Comparison of ENCODE assay signal across 11 cellular contexts in genomic region chr5:58156977-58157701, GRCh38.
DNase-seq lines count a peak whose midpoint lies in the region; ATAC-seq and TF ChIP-seq lines count a peak whose summit lies in the region.
"Had no signal": no experiment of that assay in that cellular context is flagged by ENCODE, and none has a peak within 500 bp of the region (broad histone marks: within the 10 kb centered on the region; RNA-seq: fewer than 3 reads in every experiment).

No MANE protein-coding gene starts in this region.

- no peak overlapping the region for H2AK5ac ChIP-seq in H9 (ENCODE audit: insufficient read length, low read length)

- H2BK20ac ChIP-seq in H9 (ENCODE audit: low read depth, low read length, poor library complexity, severe bottlenecking): no peak overlapping the region

- H3K56ac ChIP-seq in H9 (ENCODE audit: insufficient read length, low read depth, low read length): no peak overlapping the region

- no peak overlapping the region for H2AFZ ChIP-seq in H9 (ENCODE audit: low read length)

- H3K4me3 Mint-ChIP-seq in mesothelial cell of epicardium (no peak overlapping the region), H9 (no peak overlapping the region)
- H3K4me3 Mint-ChIP-seq: activated naive CD8-positive, alpha-beta T cell treated with anti-CD3 and anti-CD28 coated beads, Interleukin-2, amount 10 ng/mL, durations not matched to agents 7 days and 5 days had no signal

- DNase-seq in astrocyte of the hippocampus (ENCODE audit: low read depth, low spot score) (peak; percentile 60), mesothelial cell of epicardium (ENCODE audit: low spot score in 2 of 2, unreplicated experiment in 2 of 2) (peak in 1 of 2 experiments; percentile 44), H9 (no peak), prostate gland (ENCODE audit: low spot score) (no peak), globus pallidus (ENCODE audit: low spot score) (no peak)
- DNase-seq: activated naive CD8-positive, alpha-beta T cell treated with anti-CD3 and anti-CD28 coated beads, Interleukin-2, amount 10 ng/mL, durations not matched to agents 7 days and 5 days; DND-41; NCI-H1694 had no signal

- no peak overlapping the region for H3K4me3 ChIP-seq in prostate gland

- H3K27me3 Mint-ChIP-seq in mesothelial cell of epicardium (ENCODE audit: low read depth): no peaks in the 10 kb centered on the region
- H3K27me3 Mint-ChIP-seq in H9 (ENCODE audit: low read depth): no peaks in the 10 kb centered on the region
- H3K27me3 Mint-ChIP-seq: activated naive CD8-positive, alpha-beta T cell treated with anti-CD3 and anti-CD28 coated beads, Interleukin-2, amount 10 ng/mL, durations not matched to agents 7 days and 5 days had no signal

- no peak overlapping the region for H3K14ac ChIP-seq in H9 (ENCODE audit: insufficient read depth, low read length)

- H3T11ph ChIP-seq in H9 (ENCODE audit: low read length): no peak overlapping the region

- TF ChIP-seq POLR2A in prostate gland (IDR thresholded peaks at IDR 0.05): no peak

- no peaks in the 10 kb centered on the region for H4K20me1 ChIP-seq in H9 (ENCODE audit: control insufficient read depth, insufficient read depth, insufficient read length)

- H3K79me2 ChIP-seq in H9 (ENCODE audit: insufficient read depth, low read length): no peaks in the 10 kb centered on the region

- H3K23ac ChIP-seq in H9 (ENCODE audit: insufficient read length, low read depth, low read length): no peak overlapping the region

- H3K23me2 ChIP-seq in H9 (ENCODE audit: insufficient read length, low read depth, low read length, poor library complexity, severe bottlenecking): no peaks in the 10 kb centered on the region

- H3K27ac ChIP-seq in H9 (ENCODE audit: insufficient read length, low read depth, low read length): no peak overlapping the region
- H3K27ac ChIP-seq in prostate gland: no peak overlapping the region

- H2BK15ac ChIP-seq in H9 (ENCODE audit: low read depth, low read length): no peak overlapping the region

- H3K79me1 ChIP-seq in H9 (ENCODE audit: insufficient read depth, low read depth, low read length, poor library complexity, severe bottlenecking): no peaks in the 10 kb centered on the region

- H3K27me3 ChIP-seq in H9 (ENCODE audit: insufficient read depth, low read length): no peaks in the 10 kb centered on the region
- no peaks in the 10 kb centered on the region for H3K27me3 ChIP-seq in prostate gland (replicated peaks; ENCODE audit: insufficient read depth)

- H3K36me3 ChIP-seq in prostate gland: no peaks in the 10 kb centered on the region

- TF ChIP-seq CTCF in mesothelial cell of epicardium (IDR thresholded peaks at IDR 0.05; ENCODE audit: unreplicated experiment) (no peak), H9 (conservative IDR thresholded peaks at IDR 0.05) (no peak), prostate gland (IDR thresholded peaks at IDR 0.05) (no peak)

- no peak overlapping the region for H3K4me2 ChIP-seq in H9 (ENCODE audit: insufficient read depth, insufficient read length, low read length)

- peak; percentile 90 for ATAC-seq in GM18502 (IDR thresholded peaks at IDR 0.05; ENCODE audit: poor library complexity, unreplicated experiment)
- peak; percentile 83 for ATAC-seq in HG02973 (IDR thresholded peaks at IDR 0.05; ENCODE audit: unreplicated experiment)
- ATAC-seq in GM19397 (IDR thresholded peaks at IDR 0.05; ENCODE audit: unreplicated experiment): no peak

- no peak overlapping the region for H2BK12ac ChIP-seq in H9 (ENCODE audit: insufficient read length, low read depth, low read length)

- H3K9me3 ChIP-seq in H9 (ENCODE audit: control insufficient read depth, low read depth, low read length) (no peaks in the 10 kb centered on the region), prostate gland (no peaks in the 10 kb centered on the region)

- H4K5ac ChIP-seq in H9 (ENCODE audit: insufficient read length, low read depth, low read length): no peak overlapping the region

- H3K27ac Mint-ChIP-seq in mesothelial cell of epicardium (peak overlapping the region; percentile 7), H9 (no peak overlapping the region; a peak in 1 of 7 replicates)
- H3K27ac Mint-ChIP-seq: activated naive CD8-positive, alpha-beta T cell treated with anti-CD3 and anti-CD28 coated beads, Interleukin-2, amount 10 ng/mL, durations not matched to agents 7 days and 5 days had no signal

- intact Hi-C loops in prostate gland (cut with DNase I): no loop called here

- H2BK120ac ChIP-seq in H9 (ENCODE audit: low read depth, low read length, poor library complexity, severe bottlenecking): no peak overlapping the region

- H3K9ac ChIP-seq in H9 (ENCODE audit: extremely low read depth, insufficient read length, low read length): no peak overlapping the region

- no CpG with 5 or more reads among the region's 8 CpGs for WGBS in H9 (ENCODE audit: extremely low coverage, insufficient read length, low lambda C conversion rate)
- WGBS in prostate gland: 38% methylated on average over 8 of the region's 8 CpGs

- H3K4ac ChIP-seq in H9 (ENCODE audit: low read depth, low read length): no peak overlapping the region

- H4K91ac ChIP-seq in H9 (ENCODE audit: insufficient read length, low read depth, low read length): no peak overlapping the region

- no peak overlapping the region for H4K8ac ChIP-seq in H9 (replicated peaks; ENCODE audit: insufficient read length, low read depth, low read length)

- H3K4me1 ChIP-seq in H9 (ENCODE audit: insufficient read depth, low read length) (no peaks in the 10 kb centered on the region), prostate gland (replicated peaks) (no peaks in the 10 kb centered on the region)

- no peak overlapping the region for H3K18ac ChIP-seq in H9 (ENCODE audit: insufficient read length, low read depth, low read length)

- peaks cover 25% of the 10 kb centered on the region for H3K9me3 Mint-ChIP-seq in mesothelial cell of epicardium
- H3K9me3 Mint-ChIP-seq in H9: peaks cover 0 to 2% of the 10 kb centered on the region in 2 experiments; a peak in 4 of 5 replicates
- H3K9me3 Mint-ChIP-seq: activated naive CD8-positive, alpha-beta T cell treated with anti-CD3 and anti-CD28 coated beads, Interleukin-2, amount 10 ng/mL, durations not matched to agents 7 days and 5 days had no signal

- no peak overlapping the region for H2BK5ac ChIP-seq in H9 (ENCODE audit: insufficient read length, low read length)

- H3K4me1 Mint-ChIP-seq in mesothelial cell of epicardium: peaks cover 15% of the 10 kb centered on the region
- peaks cover 0 to 4% of the 10 kb centered on the region in 2 experiments; a peak in 1 of 4 replicates for H3K4me1 Mint-ChIP-seq in H9
- H3K4me1 Mint-ChIP-seq: activated naive CD8-positive, alpha-beta T cell treated with anti-CD3 and anti-CD28 coated beads, Interleukin-2, amount 10 ng/mL, durations not matched to agents 7 days and 5 days had no signal

- H3K36me3 Mint-ChIP-seq in mesothelial cell of epicardium (peaks cover 12% of the 10 kb centered on the region), H9 (ENCODE audit: insufficient read depth in 1 of 3, low read depth in 3 of 3) (no peaks in the 10 kb centered on the region; a peak in 2 of 7 replicates)
- H3K36me3 Mint-ChIP-seq: activated naive CD8-positive, alpha-beta T cell treated with anti-CD3 and anti-CD28 coated beads, Interleukin-2, amount 10 ng/mL, durations not matched to agents 7 days and 5 days had no signal
